In genomic region chr4:132240094-132240493, GRCh38 we compare ENCODE assay signal across 27 cellular contexts.
"Had no signal": no experiment of that assay in that cellular context is flagged by ENCODE, and none has a peak within 500 bp of the region (broad histone marks: within the 10 kb centered on the region; RNA-seq: fewer than 3 reads in every experiment).

No MANE protein-coding gene starts in this region.

- DNase-seq: activated B cell treated with CpG ODN at 0.5 μM for 24 hours; activated CD4-positive, alpha-beta T cell treated with anti-CD3 and anti-CD28 coated beads for 1 hour; activated CD4-positive, alpha-beta T cell treated with anti-CD3 and anti-CD28 coated beads, Interleukin-2, amount 10 ng/mL, durations not matched to agents 24 days and 14 days; activated CD4-positive, alpha-beta T cell treated with anti-CD3 and anti-CD28 coated beads, Interleukin-2, amount 50 U/mL, for 48 hours; activated CD8-positive, alpha-beta memory T cell treated with anti-CD3 and anti-CD28 coated beads for 24 hours; activated gamma-delta T cell; activated naive CD4-positive, alpha-beta T cell treated with anti-CD3 and anti-CD28 coated beads for 36 hours; activated T-cell treated with anti-CD3 and anti-CD28 coated beads, Interleukin-2, amount 50 U/mL, for 4 hours; amygdala; brain microvascular endothelial cell; NCI-H146; NCI-H187 treated with DMSO at 0.1 percent for 48 hours; NCI-H2081 treated with DMSO at 0.1 percent for 48 hours; NCI-H446; NCI-H524; NCI-H82; Peyer's patch; SHP77; SW 1271 had no signal

- H3K4me1 Mint-ChIP-seq: activated B cell treated with CpG ODN at 0.5 μM for 24 hours; activated CD4-positive, alpha-beta T cell treated with anti-CD3 and anti-CD28 coated beads, Interleukin-2, amount 10 ng/mL, durations not matched to agents 24 days and 14 days; activated T-helper 17 cell treated with anti-CD3 and anti-CD28 coated beads, Interleukin-2, amount 50 U/mL, for 72 hours had no signal

- FAIRE-seq: astrocyte had no signal

- H3K4me1 ChIP-seq: SJSA1 had no signal

- H3K9me3 Mint-ChIP-seq: activated B cell treated with CpG ODN at 0.5 μM for 24 hours; activated CD4-positive, alpha-beta T cell treated with anti-CD3 and anti-CD28 coated beads, Interleukin-2, amount 10 ng/mL, durations not matched to agents 24 days and 14 days; T-helper 1 cell treated with Interleukin-12 subunit alpha and Interleukin-12 subunit beta and Interleukin-4 antibody, amounts not matched to agents 30 μg/mL and 1 μg/mL, for 36 hours had no signal

- ATAC-seq: activated T-cell treated with anti-CD3 and anti-CD28 coated beads, Interleukin-2, amount 50 U/mL, for 4 hours; activated T-helper 17 cell treated with anti-CD3 and anti-CD28 coated beads, Interleukin-2, amount 50 U/mL, for 72 hours; SK-N-SH treated with all-trans-retinoic acid at 6 μM for 48 hours had no signal

- H3K36me3 Mint-ChIP-seq: activated naive CD8-positive, alpha-beta T cell had no signal

- H3K27me3 ChIP-seq: brain microvascular endothelial cell, cardiac muscle cell, Peyer's patch, SJSA1 had no signal

- H3K27ac Mint-ChIP-seq: activated B cell treated with CpG ODN at 0.5 μM for 24 hours; activated CD4-positive, alpha-beta T cell treated with anti-CD3 and anti-CD28 coated beads, Interleukin-2, amount 10 ng/mL, durations not matched to agents 24 days and 14 days; activated naive CD4-positive, alpha-beta T cell treated with anti-CD3 and anti-CD28 coated beads for 36 hours; activated naive CD8-positive, alpha-beta T cell; activated T-helper 17 cell treated with anti-CD3 and anti-CD28 coated beads, Interleukin-2, amount 50 U/mL, for 72 hours; T-helper 1 cell treated with Interleukin-12 subunit alpha and Interleukin-12 subunit beta and Interleukin-4 antibody, amounts not matched to agents 30 μg/mL and 1 μg/mL, for 36 hours had no signal

- H3K4me3 Mint-ChIP-seq: activated B cell treated with CpG ODN at 0.5 μM for 24 hours; activated CD4-positive, alpha-beta T cell treated with anti-CD3 and anti-CD28 coated beads, Interleukin-2, amount 10 ng/mL, durations not matched to agents 24 days and 14 days; activated naive CD4-positive, alpha-beta T cell treated with anti-CD3 and anti-CD28 coated beads for 36 hours; activated naive CD8-positive, alpha-beta T cell; activated T-cell treated with anti-CD3 and anti-CD28 coated beads, Interleukin-2, amount 50 U/mL, for 4 hours; activated T-helper 17 cell treated with anti-CD3 and anti-CD28 coated beads, Interleukin-2, amount 50 U/mL, for 72 hours; T-helper 1 cell treated with Interleukin-12 subunit alpha and Interleukin-12 subunit beta and Interleukin-4 antibody, amounts not matched to agents 30 μg/mL and 1 μg/mL, for 36 hours had no signal

- H3K4me3 ChIP-seq: cardiac muscle cell, Peyer's patch, SJSA1 had no signal

- H3K9me3 ChIP-seq: Peyer's patch, SJSA1 had no signal

- H3K36me3 ChIP-seq: brain microvascular endothelial cell, cardiac muscle cell, Peyer's patch, SJSA1 had no signal

- H3K27ac ChIP-seq: brain microvascular endothelial cell, cardiac muscle cell, Peyer's patch, RWPE1, SJSA1 had no signal

- H3K27me3 Mint-ChIP-seq: activated B cell treated with CpG ODN at 0.5 μM for 24 hours; activated CD4-positive, alpha-beta T cell treated with anti-CD3 and anti-CD28 coated beads, Interleukin-2, amount 10 ng/mL, durations not matched to agents 24 days and 14 days; activated naive CD8-positive, alpha-beta T cell; activated T-helper 17 cell treated with anti-CD3 and anti-CD28 coated beads, Interleukin-2, amount 50 U/mL, for 72 hours had no signal
